In the genomic region with DNA sequence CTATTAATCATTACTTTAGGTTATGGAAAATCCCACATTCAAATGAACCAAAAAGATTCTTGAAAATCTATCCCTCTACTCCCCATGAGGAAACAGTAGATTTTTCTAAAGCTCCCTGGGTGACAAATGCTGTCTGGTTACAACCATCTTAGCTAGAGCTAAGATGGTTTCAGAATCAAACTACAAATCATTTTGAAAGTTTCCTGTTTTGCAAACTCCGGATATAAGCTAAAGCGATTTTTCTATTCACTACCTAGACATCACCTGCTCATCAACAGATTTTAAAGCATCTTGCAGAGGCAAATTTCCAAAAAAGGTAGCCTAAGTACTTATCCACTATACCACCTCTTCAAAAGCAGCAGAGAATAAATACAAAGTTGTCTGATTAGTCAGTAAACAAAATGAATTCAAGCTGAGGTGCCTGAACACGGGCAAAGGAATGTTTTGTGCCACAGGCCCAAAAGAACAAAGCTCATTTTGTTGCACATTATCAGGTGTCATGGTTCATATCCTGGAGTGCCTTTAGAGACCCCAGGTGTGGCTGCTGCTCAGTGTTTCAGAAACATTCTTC, we compare ENCODE assay signal across 2 cellular contexts.
TF ChIP-seq lines count a peak whose summit lies in the region.

No MANE protein-coding gene starts in this region.

TF ChIP-seq in HepG2, 621 proteins besides CTCF, POLR2A, EP300 and RAD21:
- TF ChIP-seq ARID2 (CRISPR knock-in tag; IDR thresholded peaks at IDR 0.05; ENCODE audit: borderline replicate concordance), result no peak
- no peak for TF ChIP-seq SNRNP70 (IDR thresholded peaks at IDR 0.05; ENCODE audit: low read depth, low read length)
- no peak for TF ChIP-seq KLF15 (CRISPR knock-in tag; IDR thresholded peaks at IDR 0.05; ENCODE audit: borderline replicate concordance)
- TF ChIP-seq FOXA3 (CRISPR knock-in tag; IDR thresholded peaks at IDR 0.05), result no peak
- no peak for TF ChIP-seq LRRFIP1 (CRISPR knock-in tag; conservative IDR thresholded peaks at IDR 0.05)
- TF ChIP-seq ZNF543 (CRISPR knock-in tag; IDR thresholded peaks at IDR 0.05), result no peak
- TF ChIP-seq NFKBIZ (CRISPR knock-in tag; IDR thresholded peaks at IDR 0.05), result no peak
- TF ChIP-seq ZNF83 (CRISPR knock-in tag; IDR thresholded peaks at IDR 0.05; ENCODE audit: borderline replicate concordance), result no peak
- no peak for TF ChIP-seq ZNF136 (CRISPR knock-in tag; IDR thresholded peaks at IDR 0.05; ENCODE audit: low read depth)
- no peak for TF ChIP-seq ZNF17 (CRISPR knock-in tag; IDR thresholded peaks at IDR 0.05)
- TF ChIP-seq ISX (CRISPR knock-in tag; conservative IDR thresholded peaks at IDR 0.05), result no peak
- no peak for TF ChIP-seq XBP1 (CRISPR knock-in tag; IDR thresholded peaks at IDR 0.05)
- TF ChIP-seq IKZF4 (CRISPR knock-in tag; IDR thresholded peaks at IDR 0.05; ENCODE audit: borderline replicate concordance, low read depth, not compliant biosample characterization), result no peak
- TF ChIP-seq E2F1 (CRISPR knock-in tag; IDR thresholded peaks at IDR 0.05), result no peak
- no peak for TF ChIP-seq HDAC1 (CRISPR knock-in tag; IDR thresholded peaks at IDR 0.05)
- TF ChIP-seq ZNF280B (CRISPR knock-in tag; IDR thresholded peaks at IDR 0.05; ENCODE audit: borderline replicate concordance), result no peak
- TF ChIP-seq ZNF784 (CRISPR knock-in tag; IDR thresholded peaks at IDR 0.05; ENCODE audit: borderline replicate concordance), result no peak
- TF ChIP-seq, protein P1, sequence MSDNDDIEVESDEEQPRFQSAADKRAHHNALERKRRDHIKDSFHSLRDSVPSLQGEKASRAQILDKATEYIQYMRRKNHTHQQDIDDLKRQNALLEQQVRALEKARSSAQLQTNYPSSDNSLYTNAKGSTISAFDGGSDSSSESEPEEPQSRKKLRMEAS (IDR thresholded peaks at IDR 0.05), result no peak
- TF ChIP-seq POLR2AphosphoS2 (IDR thresholded peaks at IDR 0.05; ENCODE audit: low read depth, low read length), result no peak

TF ChIP-seq in GM23338, 12 proteins besides CTCF, POLR2A, EP300 and RAD21 (continued from another document):
- TF ChIP-seq ZNF114 (CRISPR knock-in tag; IDR thresholded peaks at IDR 0.05), result no peak
- TF ChIP-seq, protein P2, sequence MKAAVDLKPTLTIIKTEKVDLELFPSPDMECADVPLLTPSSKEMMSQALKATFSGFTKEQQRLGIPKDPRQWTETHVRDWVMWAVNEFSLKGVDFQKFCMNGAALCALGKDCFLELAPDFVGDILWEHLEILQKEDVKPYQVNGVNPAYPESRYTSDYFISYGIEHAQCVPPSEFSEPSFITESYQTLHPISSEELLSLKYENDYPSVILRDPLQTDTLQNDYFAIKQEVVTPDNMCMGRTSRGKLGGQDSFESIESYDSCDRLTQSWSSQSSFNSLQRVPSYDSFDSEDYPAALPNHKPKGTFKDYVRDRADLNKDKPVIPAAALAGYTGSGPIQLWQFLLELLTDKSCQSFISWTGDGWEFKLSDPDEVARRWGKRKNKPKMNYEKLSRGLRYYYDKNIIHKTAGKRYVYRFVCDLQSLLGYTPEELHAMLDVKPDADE (IDR thresholded peaks at IDR 0.05), result no peak
TF ChIP-seq in GM23338: peak in this region for 0.
